Comparison of ENCODE assay signal across 11 cellular contexts in genomic region chr7:100484636-100485114, GRCh38. TPM values are rescaled to one million over a fixed set of nuclear protein-coding genes. Genes with fewer than 3 reads are reported as not detected.
A peak's percentile ranks its signal among the peaks of the same experiment; 100 is the strongest.
DNase-seq lines count a peak whose midpoint lies in the region; ATAC-seq and TF ChIP-seq lines count a peak whose summit lies in the region.
"Had no signal": no experiment of that assay in that cellular context is flagged by ENCODE, and none has a peak within 500 bp of the region (broad histone marks: within the 10 kb centered on the region; RNA-seq: fewer than 3 reads in every experiment).

No MANE protein-coding gene starts in this region.

- peak; percentile 62 for DNase-seq in activated CD4-positive, alpha-beta T cell treated with anti-CD3 and anti-CD28 coated beads, Interleukin-2, amount 10 ng/mL, durations not matched to agents 24 days and 14 days
- DNase-seq in activated CD4-positive, alpha-beta T cell treated with anti-CD3 and anti-CD28 coated beads, Interleukin-2, amount 50 U/mL, for 48 hours = no peak
- DNase-seq in T-cell = no peak
- DNase-seq in germinal center (ENCODE audit: low spot score) = peak; percentile 1
- DNase-seq in stomach = no peak
- no peak for DNase-seq in NCI-H2081 treated with DMSO at 0.1 percent for 48 hours (lab: John Stamatoyannopoulos, UW)
- DNase-seq in NCI-H1048 (lab: John Stamatoyannopoulos, UW) = no peak
- DNase-seq: brain microvascular endothelial cell, NCI-H1105 treated with DMSO at 0.1 percent for 48 hours had no signal

- CTCF ChIA-PET in T-cell (lab: Charles Lee) = interaction anchor here in 1 of 2 donors (0.7 kb wide), 1 partner anchor 507 kb away, joined by 4 read pairs; no protein-coding TSS in a partner anchor

- intact Hi-C loops in activated CD4-positive, alpha-beta T cell treated with anti-CD3 and anti-CD28 coated beads, Interleukin-2, amount 10 ng/mL, durations not matched to agents 24 days and 14 days (cut with micrococcal nuclease) = no loop called here
- intact Hi-C loops in stomach (cut with DNase I; ENCODE audit: low total_unique reads) = no loop called here

- no peaks in the 10 kb centered on the region for H3K36me3 Mint-ChIP-seq in activated CD4-positive, alpha-beta T cell treated with anti-CD3 and anti-CD28 coated beads, Interleukin-2, amount 10 ng/mL, durations not matched to agents 24 days and 14 days (ENCODE audit: low read depth)
- H3K36me3 Mint-ChIP-seq in T-cell = no peaks in the 10 kb centered on the region

- 76 to 85% (median 81%) methylated on average over 7 to 8 of the region's 8 CpGs for WGBS in stomach, 5 donors

- ATAC-seq in T-cell (replicated peaks in 1 of 4) (no peak), HG02763 (IDR thresholded peaks at IDR 0.05; ENCODE audit: unreplicated experiment) (no peak)
- ATAC-seq: GM12878 had no signal

- no peak overlapping the region for H3K27ac Mint-ChIP-seq in activated CD4-positive, alpha-beta T cell treated with anti-CD3 and anti-CD28 coated beads, Interleukin-2, amount 10 ng/mL, durations not matched to agents 24 days and 14 days
- peak overlapping the region; percentile 72 to 82 for H3K27ac Mint-ChIP-seq in T-cell

- no peaks in the 10 kb centered on the region for H3K9me3 ChIP-seq in stomach

- H3K4me3 ChIP-seq in stomach = peak overlapping the region in 2 of 4 donors; percentile 70 to 77
- H3K4me3 ChIP-seq: GM12878 had no signal

- H3K27ac ChIP-seq in stomach = peak overlapping the region in 3 of 5 donors; percentile 26 to 78 (median 69)
- H3K27ac ChIP-seq: brain microvascular endothelial cell had no signal

- POLR2A ChIA-PET in T-cell (lab: Charles Lee) = no interaction called here

- H3K9me3 Mint-ChIP-seq in activated CD4-positive, alpha-beta T cell treated with anti-CD3 and anti-CD28 coated beads, Interleukin-2, amount 10 ng/mL, durations not matched to agents 24 days and 14 days = no peaks in the 10 kb centered on the region
- no peaks in the 10 kb centered on the region for H3K9me3 Mint-ChIP-seq in T-cell

- H3K36me3 ChIP-seq in stomach = no peaks in the 10 kb centered on the region
- H3K36me3 ChIP-seq: brain microvascular endothelial cell had no signal

- peaks cover 11% of the 10 kb centered on the region for H3K4me1 Mint-ChIP-seq in activated CD4-positive, alpha-beta T cell treated with anti-CD3 and anti-CD28 coated beads, Interleukin-2, amount 10 ng/mL, durations not matched to agents 24 days and 14 days
- peaks cover 18 to 26% (median 25%) of the 10 kb centered on the region in 3 donors for H3K4me1 Mint-ChIP-seq in T-cell

- no peak for TF ChIP-seq EP300 in stomach (IDR thresholded peaks at IDR 0.05)

- no peak for TF ChIP-seq POLR2A in stomach (IDR thresholded peaks at IDR 0.05)

- TF ChIP-seq CTCF in stomach (IDR thresholded peaks at IDR 0.05) = no peak

- H3K4me1 ChIP-seq in stomach = peaks cover 8 to 26% (median 23%) of the 10 kb centered on the region in 4 donors

- no peaks in the 10 kb centered on the region for H3K27me3 ChIP-seq in stomach
- H3K27me3 ChIP-seq: brain microvascular endothelial cell had no signal

- peaks cover 2% of the 10 kb centered on the region for H3K27me3 Mint-ChIP-seq in activated CD4-positive, alpha-beta T cell treated with anti-CD3 and anti-CD28 coated beads, Interleukin-2, amount 10 ng/mL, durations not matched to agents 24 days and 14 days
- no peaks in the 10 kb centered on the region for H3K27me3 Mint-ChIP-seq in T-cell

- peak overlapping the region; percentile 15 for H3K4me3 Mint-ChIP-seq in activated CD4-positive, alpha-beta T cell treated with anti-CD3 and anti-CD28 coated beads, Interleukin-2, amount 10 ng/mL, durations not matched to agents 24 days and 14 days
- peak overlapping the region; percentile 2 to 74 (median 52) for H3K4me3 Mint-ChIP-seq in T-cell

RNA-seq across cellular contexts. Expression of gene NYAP1, which starts 0.9 kb away (rescaled TPM):
- 0.17 and 0.49 TPM in 2 replicates for total RNA-seq in activated CD4-positive, alpha-beta T cell treated with anti-CD3 and anti-CD28 coated beads, Interleukin-2, amount 10 ng/mL, durations not matched to agents 24 days and 14 days
- total RNA-seq in T-cell = 1 to 10 TPM in 2 of 5 donors, under 1 TPM in 3; 0.50 to 1.4 (median 0.99) TPM
- under 1 TPM in 1 of 5 donors, not detected in 4; 0.73 TPM for total RNA-seq in stomach
- under 1 TPM in 2 of 3 donors, not detected in 1; 0.48 to 0.75 TPM for polyA plus RNA-seq in stomach

RNA-seq across cellular contexts. Expression of gene TSC22D4, which starts 5.7 kb away (rescaled TPM):
- total RNA-seq in activated CD4-positive, alpha-beta T cell treated with anti-CD3 and anti-CD28 coated beads, Interleukin-2, amount 10 ng/mL, durations not matched to agents 24 days and 14 days = 113 and 121 TPM in 2 replicates
- total RNA-seq in T-cell (100 to 1,000 TPM in 4 of 5 donors, 10 to 100 TPM in 1; 85.2 to 160 (median 148) TPM), stomach (100 to 1,000 TPM in 1 of 5 donors, 10 to 100 TPM in 3, 1 to 10 TPM in 1; 9.4 to 120 (median 28.0) TPM)
- 10 to 100 TPM; 25.1 to 44.8 (median 35.0) TPM for polyA plus RNA-seq in stomach

RNA-seq across cellular contexts. Expression of gene SPACDR, which starts 20.6 kb away (rescaled TPM):
- total RNA-seq in activated CD4-positive, alpha-beta T cell treated with anti-CD3 and anti-CD28 coated beads, Interleukin-2, amount 10 ng/mL, durations not matched to agents 24 days and 14 days = 2.7 and 2.9 TPM in 2 replicates
- total RNA-seq in T-cell = 1 to 10 TPM; 1.3 to 4.0 (median 3.3) TPM
- total RNA-seq in stomach = 1 to 10 TPM in 1 of 5 donors, not detected in 4; 2.3 TPM
- 1 to 10 TPM in 1 of 3 donors, under 1 TPM in 1, not detected in 1; 0.65 to 1.1 TPM for polyA plus RNA-seq in stomach

RNA-seq across cellular contexts. Expression of gene PPP1R35, which starts 48.4 kb away (rescaled TPM):
- total RNA-seq in activated CD4-positive, alpha-beta T cell treated with anti-CD3 and anti-CD28 coated beads, Interleukin-2, amount 10 ng/mL, durations not matched to agents 24 days and 14 days = 52.8 and 59.9 TPM in 2 replicates
- total RNA-seq in T-cell (100 to 1,000 TPM in 2 of 5 donors, 10 to 100 TPM in 3; 32.8 to 117 (median 98.6) TPM), stomach (100 to 1,000 TPM in 1 of 5 donors, 10 to 100 TPM in 1, 1 to 10 TPM in 2, not detected in 1; 6.2 to 226 (median 38.9) TPM)
- 10 to 100 TPM; 29.5 to 78.0 (median 39.5) TPM for polyA plus RNA-seq in stomach

RNA-seq across cellular contexts. Expression of gene AGFG2, which starts 54.3 kb away (rescaled TPM):
- 112 and 114 TPM in 2 replicates for total RNA-seq in activated CD4-positive, alpha-beta T cell treated with anti-CD3 and anti-CD28 coated beads, Interleukin-2, amount 10 ng/mL, durations not matched to agents 24 days and 14 days
- total RNA-seq in T-cell (10 to 100 TPM; 26.2 to 54.6 (median 40.2) TPM), stomach (100 to 1,000 TPM in 1 of 5 donors, 10 to 100 TPM in 3, 1 to 10 TPM in 1; 8.4 to 154 (median 16.4) TPM)
- polyA plus RNA-seq in stomach = 10 to 100 TPM in 2 of 3 donors, 1 to 10 TPM in 1; 7.9 to 11.0 (median 10.2) TPM

Comparison
In these comparisons a context has a peak if more than half of its experiments do, and no peak if none do; other contexts are left out.
1. DNase-seq: peak in activated CD4-positive, alpha-beta T cell treated with anti-CD3 and anti-CD28 coated beads, Interleukin-2, amount 10 ng/mL, durations not matched to agents 24 days and 14 days (single experiment) and germinal center (single experiment); none in activated CD4-positive, alpha-beta T cell treated with anti-CD3 and anti-CD28 coated beads, Interleukin-2, amount 50 U/mL, for 48 hours (0 of 2), T-cell (0 of 34), stomach (single experiment), NCI-H2081 treated with DMSO at 0.1 percent for 48 hours (single experiment) and NCI-H1048 (single experiment).